ENCODE assay signal across 1 cellular context in the genomic region with DNA sequence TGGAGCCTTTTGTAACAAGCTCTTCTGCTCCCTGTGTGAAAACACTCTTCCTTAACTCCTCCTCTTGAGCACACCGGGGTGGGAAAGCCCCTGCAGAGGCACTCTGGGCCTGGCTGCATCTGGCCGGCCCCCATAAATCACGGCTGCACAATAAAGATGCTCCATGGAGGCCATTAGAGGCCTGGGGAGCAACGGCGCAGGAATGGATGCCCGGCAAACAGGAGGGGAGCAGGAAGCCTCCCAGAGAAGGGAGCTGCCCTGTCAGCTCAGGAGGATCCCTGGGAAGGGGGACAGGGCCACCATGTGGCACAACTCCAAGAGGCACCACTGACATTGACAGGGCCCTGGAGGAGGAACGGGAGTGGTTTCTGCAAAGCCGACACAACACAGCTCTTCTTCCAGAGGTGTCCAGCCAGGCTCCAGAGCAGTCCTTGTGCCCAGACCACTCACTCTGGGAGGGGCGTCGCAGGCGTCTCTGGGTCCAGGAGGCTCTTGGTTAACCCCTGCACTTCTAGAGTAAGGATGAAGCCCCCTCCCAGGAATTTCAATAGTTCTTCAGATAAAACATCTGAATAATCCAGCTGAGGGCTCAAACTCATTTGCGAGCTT.
TF ChIP-seq lines count a peak whose summit lies in the region.

No MANE protein-coding gene starts in this region.

TF ChIP-seq in GM23338, 12 proteins besides CTCF, POLR2A, EP300 and RAD21 (continued from another document):
- TF ChIP-seq, protein P1, sequence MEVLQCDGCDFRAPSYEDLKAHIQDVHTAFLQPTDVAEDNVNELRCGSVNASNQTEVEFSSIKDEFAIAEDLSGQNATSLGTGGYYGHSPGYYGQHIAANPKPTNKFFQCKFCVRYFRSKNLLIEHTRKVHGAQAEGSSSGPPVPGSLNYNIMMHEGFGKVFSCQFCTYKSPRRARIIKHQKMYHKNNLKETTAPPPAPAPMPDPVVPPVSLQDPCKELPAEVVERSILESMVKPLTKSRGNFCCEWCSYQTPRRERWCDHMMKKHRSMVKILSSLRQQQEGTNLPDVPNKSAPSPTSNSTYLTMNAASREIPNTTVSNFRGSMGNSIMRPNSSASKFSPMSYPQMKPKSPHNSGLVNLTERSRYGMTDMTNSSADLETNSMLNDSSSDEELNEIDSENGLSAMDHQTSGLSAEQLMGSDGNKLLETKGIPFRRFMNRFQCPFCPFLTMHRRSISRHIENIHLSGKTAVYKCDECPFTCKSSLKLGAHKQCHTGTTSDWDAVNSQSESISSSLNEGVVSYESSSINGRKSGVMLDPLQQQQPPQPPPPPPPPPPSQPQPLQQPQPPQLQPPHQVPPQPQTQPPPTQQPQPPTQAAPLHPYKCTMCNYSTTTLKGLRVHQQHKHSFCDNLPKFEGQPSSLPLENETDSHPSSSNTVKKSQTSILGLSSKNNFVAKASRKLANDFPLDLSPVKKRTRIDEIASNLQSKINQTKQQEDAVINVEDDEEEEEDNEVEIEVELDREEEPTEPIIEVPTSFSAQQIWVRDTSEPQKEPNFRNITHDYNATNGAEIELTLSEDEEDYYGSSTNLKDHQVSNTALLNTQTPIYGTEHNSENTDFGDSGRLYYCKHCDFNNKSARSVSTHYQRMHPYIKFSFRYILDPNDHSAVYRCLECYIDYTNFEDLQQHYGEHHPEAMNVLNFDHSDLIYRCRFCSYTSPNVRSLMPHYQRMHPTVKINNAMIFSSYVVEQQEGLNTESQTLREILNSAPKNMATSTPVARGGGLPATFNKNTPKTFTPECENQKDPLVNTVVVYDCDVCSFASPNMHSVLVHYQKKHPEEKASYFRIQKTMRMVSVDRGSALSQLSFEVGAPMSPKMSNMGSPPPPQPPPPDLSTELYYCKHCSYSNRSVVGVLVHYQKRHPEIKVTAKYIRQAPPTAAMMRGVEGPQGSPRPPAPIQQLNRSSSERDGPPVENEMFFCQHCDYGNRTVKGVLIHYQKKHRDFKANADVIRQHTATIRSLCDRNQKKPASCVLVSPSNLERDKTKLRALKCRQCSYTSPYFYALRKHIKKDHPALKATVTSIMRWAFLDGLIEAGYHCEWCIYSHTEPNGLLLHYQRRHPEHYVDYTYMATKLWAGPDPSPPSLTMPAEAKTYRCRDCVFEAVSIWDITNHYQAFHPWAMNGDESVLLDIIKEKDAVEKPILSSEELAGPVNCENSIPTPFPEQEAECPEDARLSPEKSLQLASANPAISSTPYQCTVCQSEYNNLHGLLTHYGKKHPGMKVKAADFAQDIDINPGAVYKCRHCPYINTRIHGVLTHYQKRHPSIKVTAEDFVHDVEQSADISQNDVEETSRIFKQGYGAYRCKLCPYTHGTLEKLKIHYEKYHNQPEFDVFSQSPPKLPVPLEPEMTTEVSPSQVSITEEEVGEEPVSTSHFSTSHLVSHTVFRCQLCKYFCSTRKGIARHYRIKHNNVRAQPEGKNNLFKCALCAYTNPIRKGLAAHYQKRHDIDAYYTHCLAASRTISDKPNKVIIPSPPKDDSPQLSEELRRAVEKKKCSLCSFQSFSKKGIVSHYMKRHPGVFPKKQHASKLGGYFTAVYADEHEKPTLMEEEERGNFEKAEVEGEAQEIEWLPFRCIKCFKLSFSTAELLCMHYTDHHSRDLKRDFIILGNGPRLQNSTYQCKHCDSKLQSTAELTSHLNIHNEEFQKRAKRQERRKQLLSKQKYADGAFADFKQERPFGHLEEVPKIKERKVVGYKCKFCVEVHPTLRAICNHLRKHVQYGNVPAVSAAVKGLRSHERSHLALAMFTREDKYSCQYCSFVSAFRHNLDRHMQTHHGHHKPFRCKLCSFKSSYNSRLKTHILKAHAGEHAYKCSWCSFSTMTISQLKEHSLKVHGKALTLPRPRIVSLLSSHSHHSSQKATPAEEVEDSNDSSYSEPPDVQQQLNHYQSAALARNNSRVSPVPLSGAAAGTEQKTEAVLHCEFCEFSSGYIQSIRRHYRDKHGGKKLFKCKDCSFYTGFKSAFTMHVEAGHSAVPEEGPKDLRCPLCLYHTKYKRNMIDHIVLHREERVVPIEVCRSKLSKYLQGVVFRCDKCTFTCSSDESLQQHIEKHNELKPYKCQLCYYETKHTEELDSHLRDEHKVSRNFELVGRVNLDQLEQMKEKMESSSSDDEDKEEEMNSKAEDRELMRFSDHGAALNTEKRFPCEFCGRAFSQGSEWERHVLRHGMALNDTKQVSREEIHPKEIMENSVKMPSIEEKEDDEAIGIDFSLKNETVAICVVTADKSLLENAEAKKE (CRISPR knock-in tag; IDR thresholded peaks at IDR 0.05), result no peak
- TF ChIP-seq, protein P2, sequence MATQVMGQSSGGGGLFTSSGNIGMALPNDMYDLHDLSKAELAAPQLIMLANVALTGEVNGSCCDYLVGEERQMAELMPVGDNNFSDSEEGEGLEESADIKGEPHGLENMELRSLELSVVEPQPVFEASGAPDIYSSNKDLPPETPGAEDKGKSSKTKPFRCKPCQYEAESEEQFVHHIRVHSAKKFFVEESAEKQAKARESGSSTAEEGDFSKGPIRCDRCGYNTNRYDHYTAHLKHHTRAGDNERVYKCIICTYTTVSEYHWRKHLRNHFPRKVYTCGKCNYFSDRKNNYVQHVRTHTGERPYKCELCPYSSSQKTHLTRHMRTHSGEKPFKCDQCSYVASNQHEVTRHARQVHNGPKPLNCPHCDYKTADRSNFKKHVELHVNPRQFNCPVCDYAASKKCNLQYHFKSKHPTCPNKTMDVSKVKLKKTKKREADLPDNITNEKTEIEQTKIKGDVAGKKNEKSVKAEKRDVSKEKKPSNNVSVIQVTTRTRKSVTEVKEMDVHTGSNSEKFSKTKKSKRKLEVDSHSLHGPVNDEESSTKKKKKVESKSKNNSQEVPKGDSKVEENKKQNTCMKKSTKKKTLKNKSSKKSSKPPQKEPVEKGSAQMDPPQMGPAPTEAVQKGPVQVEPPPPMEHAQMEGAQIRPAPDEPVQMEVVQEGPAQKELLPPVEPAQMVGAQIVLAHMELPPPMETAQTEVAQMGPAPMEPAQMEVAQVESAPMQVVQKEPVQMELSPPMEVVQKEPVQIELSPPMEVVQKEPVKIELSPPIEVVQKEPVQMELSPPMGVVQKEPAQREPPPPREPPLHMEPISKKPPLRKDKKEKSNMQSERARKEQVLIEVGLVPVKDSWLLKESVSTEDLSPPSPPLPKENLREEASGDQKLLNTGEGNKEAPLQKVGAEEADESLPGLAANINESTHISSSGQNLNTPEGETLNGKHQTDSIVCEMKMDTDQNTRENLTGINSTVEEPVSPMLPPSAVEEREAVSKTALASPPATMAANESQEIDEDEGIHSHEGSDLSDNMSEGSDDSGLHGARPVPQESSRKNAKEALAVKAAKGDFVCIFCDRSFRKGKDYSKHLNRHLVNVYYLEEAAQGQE (IDR thresholded peaks at IDR 0.05; ENCODE audit: unreplicated experiment), result no peak
- TF ChIP-seq ZNF331 (CRISPR knock-in tag; IDR thresholded peaks at IDR 0.05; ENCODE audit: low read depth), result no peak
- TF ChIP-seq EZH2 (IDR thresholded peaks at IDR 0.05; ENCODE audit: low read depth, unreplicated experiment), result no peak
